In the genomic region with DNA sequence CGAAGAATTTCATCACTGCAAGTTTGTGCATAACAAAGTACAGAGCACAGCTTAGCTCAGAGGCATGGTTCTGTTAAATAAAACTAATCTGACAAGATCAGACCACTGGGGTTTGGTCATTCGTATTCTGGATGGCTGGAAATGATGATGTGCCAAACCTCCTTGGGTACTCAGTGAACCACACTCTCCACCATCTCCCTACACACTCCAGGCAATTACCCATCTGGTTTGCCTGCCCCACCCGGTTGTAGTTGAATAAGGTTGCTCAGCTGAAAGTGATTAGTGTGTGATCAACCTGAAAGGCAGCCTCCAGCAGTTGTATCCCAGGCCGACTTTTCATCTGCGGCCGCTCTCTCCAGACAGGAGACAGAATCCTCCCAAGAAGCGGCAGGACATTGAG, we compare ENCODE assay signal across 24 cellular contexts.
DNase-seq lines count a peak whose midpoint lies in the region; ATAC-seq and TF ChIP-seq lines count a peak whose summit lies in the region.
"Had no signal": no experiment of that assay in that cellular context is flagged by ENCODE, and none has a peak within 500 bp of the region (broad histone marks: within the 10 kb centered on the region; RNA-seq: fewer than 3 reads in every experiment).

No MANE protein-coding gene starts in this region.

- H3K27ac ChIP-seq in SJCRH30 = no peak overlapping the region
- H3K27ac ChIP-seq: esophagus squamous epithelium, HL-60, left ventricle myocardium inferior, SJSA1, upper lobe of left lung had no signal

- intact Hi-C loops in mucosa of descending colon (cut with DNase I, micrococcal nuclease) = no loop called here
- intact Hi-C loops in activated CD4-positive, alpha-beta T cell treated with anti-CD3 and anti-CD28 coated beads, Interleukin-2, amount 10 ng/mL, durations not matched to agents 24 days and 14 days (cut with micrococcal nuclease) = no loop called here

- no peak overlapping the region for H3K4me3 Mint-ChIP-seq in effector memory CD8-positive, alpha-beta T cell
- H3K4me3 Mint-ChIP-seq in activated CD4-positive, alpha-beta T cell treated with anti-CD3 and anti-CD28 coated beads, Interleukin-2, amount 10 ng/mL, durations not matched to agents 24 days and 14 days = no peak overlapping the region
- H3K4me3 Mint-ChIP-seq: activated CD4-positive, alpha-beta memory T cell treated with anti-CD3 and anti-CD28 coated beads for 36 hours; activated naive CD4-positive, alpha-beta T cell treated with anti-CD3 and anti-CD28 coated beads for 36 hours; neural crest cell had no signal

- TF ChIP-seq CTCF in AG09319 (IDR thresholded peaks at IDR 0.05; ENCODE audit: low read depth, low read length) = no peak
- TF ChIP-seq CTCF in astrocyte of the spinal cord (IDR thresholded peaks at IDR 0.05; ENCODE audit: low read depth, low read length) = no peak
- no peak for TF ChIP-seq CTCF in mucosa of descending colon (IDR thresholded peaks at IDR 0.05)

- H3K27me3 ChIP-seq in SJCRH30 = no peaks in the 10 kb centered on the region
- H3K27me3 ChIP-seq: esophagus squamous epithelium, SJSA1, upper lobe of left lung had no signal

- in situ Hi-C loops in astrocyte of the spinal cord (cut with HindIII; ENCODE audit: low sequenced_read_pairs) = no loop called here

- DNase-seq in AG09319 (ENCODE audit: extremely low read depth, low read depth) (peak; percentile 94), NCI-H446 (lab: John Stamatoyannopoulos, UW) (peak; percentile 4 to 54), astrocyte of the spinal cord (ENCODE audit: low read depth, low spot score) (peak; percentile 38), mucosa of descending colon (no peak), SJCRH30 (no peak), HK-2 (ENCODE audit: unreplicated experiment) (no peak)
- no peak for DNase-seq in effector memory CD8-positive, alpha-beta T cell
- no peak for DNase-seq in activated CD4-positive, alpha-beta T cell treated with anti-CD3 and anti-CD28 coated beads, Interleukin-2, amount 10 ng/mL, durations not matched to agents 24 days and 14 days
- DNase-seq: activated CD4-positive, alpha-beta memory T cell treated with anti-CD3 and anti-CD28 coated beads for 36 hours; activated naive CD4-positive, alpha-beta T cell treated with anti-CD3 and anti-CD28 coated beads for 36 hours; aorta; cerebellar nuclear complex; esophagus squamous epithelium; GF-D8; head of caudate nucleus; left ventricle myocardium inferior; NCI-H146; stimulated activated CD4-positive, alpha-beta T cell treated with anti-CD3 and anti-CD28 coated beads, Interleukin-12 subunit alpha, Interleukin-12 subunit beta, amount 100 ng/mL, for 4 hours; stimulated activated CD8-positive, alpha-beta memory T cell treated with anti-CD3 and anti-CD28 coated beads, Interleukin-4, amount 100 ng/mL, for 48 hours; upper lobe of left lung had no signal

- no peaks in the 10 kb centered on the region for H3K36me3 Mint-ChIP-seq in effector memory CD8-positive, alpha-beta T cell (ENCODE audit: insufficient read depth)
- no peaks in the 10 kb centered on the region for H3K36me3 Mint-ChIP-seq in activated CD4-positive, alpha-beta T cell treated with anti-CD3 and anti-CD28 coated beads, Interleukin-2, amount 10 ng/mL, durations not matched to agents 24 days and 14 days (ENCODE audit: low read depth)
- H3K36me3 Mint-ChIP-seq: activated CD4-positive, alpha-beta memory T cell treated with anti-CD3 and anti-CD28 coated beads for 36 hours had no signal

- H3K4me1 Mint-ChIP-seq in effector memory CD8-positive, alpha-beta T cell (ENCODE audit: low read depth in 2 of 2) = no peaks in the 10 kb centered on the region
- no peaks in the 10 kb centered on the region for H3K4me1 Mint-ChIP-seq in activated CD4-positive, alpha-beta T cell treated with anti-CD3 and anti-CD28 coated beads, Interleukin-2, amount 10 ng/mL, durations not matched to agents 24 days and 14 days
- H3K4me1 Mint-ChIP-seq: neural crest cell had no signal

- H3K36me3 ChIP-seq in mucosa of descending colon (ENCODE audit: low read depth) (no peaks in the 10 kb centered on the region), SJCRH30 (no peaks in the 10 kb centered on the region)
- H3K36me3 ChIP-seq: esophagus squamous epithelium, left ventricle myocardium inferior, SJSA1, upper lobe of left lung had no signal

- H3K9me3 ChIP-seq in mucosa of descending colon = no peaks in the 10 kb centered on the region
- H3K9me3 ChIP-seq in SJCRH30 (replicated peaks) = 0 out of 2 replicates have a peak, but pooled peaks cover 5% of the 10 kb centered on the region
- H3K9me3 ChIP-seq: esophagus squamous epithelium, SJSA1, upper lobe of left lung had no signal

- peaks cover 9 to 18% of the 10 kb centered on the region in 2 donors for H3K9me3 Mint-ChIP-seq in effector memory CD8-positive, alpha-beta T cell
- H3K9me3 Mint-ChIP-seq in activated CD4-positive, alpha-beta T cell treated with anti-CD3 and anti-CD28 coated beads, Interleukin-2, amount 10 ng/mL, durations not matched to agents 24 days and 14 days = peaks cover 7% of the 10 kb centered on the region

- H3K4me1 ChIP-seq in mucosa of descending colon (ENCODE audit: low read depth) = no peaks in the 10 kb centered on the region
- H3K4me1 ChIP-seq in SJCRH30 = peaks cover 7% of the 10 kb centered on the region; the same call in 1 of the 2 replicates
- H3K4me1 ChIP-seq: esophagus squamous epithelium, left ventricle myocardium inferior, upper lobe of left lung had no signal

- no peak overlapping the region for H3K27ac Mint-ChIP-seq in effector memory CD8-positive, alpha-beta T cell
- H3K27ac Mint-ChIP-seq in activated CD4-positive, alpha-beta T cell treated with anti-CD3 and anti-CD28 coated beads, Interleukin-2, amount 10 ng/mL, durations not matched to agents 24 days and 14 days = no peak overlapping the region
- H3K27ac Mint-ChIP-seq: activated CD4-positive, alpha-beta memory T cell treated with anti-CD3 and anti-CD28 coated beads for 36 hours; activated naive CD4-positive, alpha-beta T cell treated with anti-CD3 and anti-CD28 coated beads for 36 hours had no signal

- H3K4me3 ChIP-seq in astrocyte of the spinal cord (ENCODE audit: low read depth, low read length) = no peak overlapping the region
- no peak overlapping the region for H3K4me3 ChIP-seq in mucosa of descending colon
- no peak overlapping the region for H3K4me3 ChIP-seq in SJCRH30
- H3K4me3 ChIP-seq: esophagus squamous epithelium, left ventricle myocardium inferior, SJSA1, upper lobe of left lung had no signal

- no peaks in the 10 kb centered on the region for H3K27me3 Mint-ChIP-seq in effector memory CD8-positive, alpha-beta T cell
- no peaks in the 10 kb centered on the region for H3K27me3 Mint-ChIP-seq in activated CD4-positive, alpha-beta T cell treated with anti-CD3 and anti-CD28 coated beads, Interleukin-2, amount 10 ng/mL, durations not matched to agents 24 days and 14 days
- H3K27me3 Mint-ChIP-seq: activated CD4-positive, alpha-beta memory T cell treated with anti-CD3 and anti-CD28 coated beads for 36 hours had no signal

- peak; percentile 43 for ATAC-seq in mucosa of descending colon
- ATAC-seq in effector memory CD8-positive, alpha-beta T cell (replicated peaks) = no peak
- ATAC-seq: Panc1 had no signal

Comparison
In these comparisons a context has a peak if more than half of its experiments do, and no peak if none do; other contexts are left out.
1. DNase-seq: peak in AG09319 (single experiment), NCI-H446 (2 of 2) and astrocyte of the spinal cord (single experiment); none in mucosa of descending colon (0 of 3), SJCRH30 (0 of 2), effector memory CD8-positive, alpha-beta T cell (0 of 3), activated CD4-positive, alpha-beta T cell treated with anti-CD3 and anti-CD28 coated beads, Interleukin-2, amount 10 ng/mL, durations not matched to agents 24 days and 14 days (single experiment) and HK-2 (single experiment).